In the genomic region with DNA sequence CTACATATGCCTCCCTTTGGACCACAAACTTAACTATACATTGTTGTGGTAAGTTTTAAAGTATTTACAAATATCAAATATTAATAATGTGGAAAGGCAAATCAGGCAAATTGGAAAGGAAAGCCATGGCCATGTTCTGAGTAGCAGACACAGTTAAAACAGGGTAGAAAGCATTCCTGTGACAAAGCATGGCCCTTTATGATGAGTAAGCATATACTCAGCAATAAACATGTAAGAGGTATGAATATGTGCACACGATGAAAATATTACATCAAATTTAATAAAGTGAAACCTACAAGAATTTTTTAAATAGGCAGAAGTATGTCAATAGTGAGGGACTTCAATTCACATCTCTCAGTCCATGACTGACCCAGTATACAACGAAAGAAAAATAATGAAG, we compare ENCODE assay signal across 34 cellular contexts.
"Had no signal": no experiment of that assay in that cellular context is flagged by ENCODE, and none has a peak within 500 bp of the region (broad histone marks: within the 10 kb centered on the region; RNA-seq: fewer than 3 reads in every experiment).

No MANE protein-coding gene starts in this region.

- ATAC-seq: activated CD4-positive, CD25-positive, alpha-beta regulatory T cell treated with anti-CD3 and anti-CD28 coated beads, Interleukin-2, amount 50 U/mL, for 24 hours; activated CD8-positive, alpha-beta T cell treated with anti-CD3 and anti-CD28 coated beads for 36 hours; activated naive CD4-positive, alpha-beta T cell treated with anti-CD3 and anti-CD28 coated beads, Interleukin-2, amount 50 U/mL, for 72 hours; gastroesophageal sphincter; heart right ventricle; T-helper 17 cell had no signal

- H3K4me1 Mint-ChIP-seq: activated B cell treated with CpG ODN at 0.5 μM for 24 hours; activated naive CD4-positive, alpha-beta T cell treated with anti-CD3 and anti-CD28 coated beads, Interleukin-2, amount 10 ng/mL, durations not matched to agents 7 days and 5 days; activated naive CD8-positive, alpha-beta T cell treated with anti-CD3 and anti-CD28 coated beads, Interleukin-2, amount 10 ng/mL, durations not matched to agents 7 days and 5 days; central memory CD8-positive, alpha-beta T cell; T-helper 17 cell had no signal

- DNase-seq: activated B cell treated with CpG ODN at 0.5 μM for 24 hours; activated CD4-positive, alpha-beta T cell treated with anti-CD3 and anti-CD28 coated beads for 48 hours; activated CD4-positive, alpha-beta T cell treated with anti-CD3 and anti-CD28 coated beads, Interleukin-2, amount 50 U/mL, for 1 hour; activated CD4-positive, alpha-beta T cell treated with anti-CD3 and anti-CD28 coated beads, Interleukin-2, amount 50 U/mL, for 48 hours; activated CD8-positive, alpha-beta memory T cell treated with anti-CD3 and anti-CD28 coated beads for 24 hours; activated CD8-positive, alpha-beta memory T cell treated with anti-CD3 and anti-CD28 coated beads, Interleukin-2, amount 50 U/mL, for 4 hours; activated CD8-positive, alpha-beta T cell treated with anti-CD3 and anti-CD28 coated beads for 36 hours; activated gamma-delta T cell; activated naive CD4-positive, alpha-beta T cell; activated naive CD4-positive, alpha-beta T cell treated with anti-CD3 and anti-CD28 coated beads, Interleukin-2, amount 10 ng/mL, durations not matched to agents 7 days and 5 days; activated naive CD8-positive, alpha-beta T cell treated with anti-CD3 and anti-CD28 coated beads, Interleukin-2, amount 10 ng/mL, durations not matched to agents 7 days and 5 days; activated T-cell treated with anti-CD3 and anti-CD28 coated beads, Interleukin-2, amount 50 U/mL, for 1 hour; activated T-cell treated with anti-CD3 and anti-CD28 coated beads, Interleukin-2, amount 50 U/mL, for 48 hours; dorsolateral prefrontal cortex; effector memory CD4-positive, alpha-beta T cell; endodermal cell; erythroblast; foreskin melanocyte; heart right ventricle; T-helper 1 cell; T-helper 17 cell; T1000; WERI-Rb-1 had no signal

- H3K36me3 ChIP-seq: ascending aorta, breast epithelium, esophagus muscularis mucosa, gastroesophageal sphincter, heart right ventricle, WERI-Rb-1 had no signal

- H3K9me3 ChIP-seq: ascending aorta, breast epithelium, esophagus muscularis mucosa, gastroesophageal sphincter, heart right ventricle had no signal

- H3K27ac ChIP-seq: ascending aorta, breast epithelium, coronary artery, dorsolateral prefrontal cortex, esophagus muscularis mucosa, gastroesophageal sphincter, heart right ventricle, WERI-Rb-1 had no signal

- H3K27me3 ChIP-seq: ascending aorta had no signal

- H3K4me3 Mint-ChIP-seq: activated B cell treated with CpG ODN at 0.5 μM for 24 hours; activated CD8-positive, alpha-beta T cell treated with anti-CD3 and anti-CD28 coated beads for 36 hours; activated naive CD4-positive, alpha-beta T cell treated with anti-CD3 and anti-CD28 coated beads, Interleukin-2, amount 10 ng/mL, durations not matched to agents 7 days and 5 days; activated naive CD8-positive, alpha-beta T cell treated with anti-CD3 and anti-CD28 coated beads, Interleukin-2, amount 10 ng/mL, durations not matched to agents 7 days and 5 days; brain; central memory CD8-positive, alpha-beta T cell; dendritic cell treated with granulocyte-macrophage colony-stimulating factor and Interleukin-4, amounts not matched to agents 40 ng/mL and 50 ng/mL, for 4 days; endodermal cell; T-helper 17 cell; T-helper 2 cell treated with Interferon-gamma antibody and Interleukin-4, amounts not matched to agents 5 μg/mL and 100 μg/mL, for 36 hours had no signal

- H3K9me3 Mint-ChIP-seq: activated CD8-positive, alpha-beta T cell treated with anti-CD3 and anti-CD28 coated beads for 36 hours; activated naive CD4-positive, alpha-beta T cell treated with anti-CD3 and anti-CD28 coated beads, Interleukin-2, amount 10 ng/mL, durations not matched to agents 7 days and 5 days; dendritic cell treated with granulocyte-macrophage colony-stimulating factor and Interleukin-4, amounts not matched to agents 40 ng/mL and 50 ng/mL, for 4 days; endodermal cell had no signal

- H3K36me3 Mint-ChIP-seq: activated naive CD4-positive, alpha-beta T cell treated with anti-CD3 and anti-CD28 coated beads, Interleukin-2, amount 10 ng/mL, durations not matched to agents 7 days and 5 days; activated naive CD4-positive, alpha-beta T cell treated with anti-CD3 and anti-CD28 coated beads, Interleukin-2, amount 50 U/mL, for 72 hours; activated naive CD8-positive, alpha-beta T cell treated with anti-CD3 and anti-CD28 coated beads, Interleukin-2, amount 10 ng/mL, durations not matched to agents 7 days and 5 days; brain had no signal

- H3K27ac Mint-ChIP-seq: activated B cell treated with CpG ODN at 0.5 μM for 24 hours; activated CD8-positive, alpha-beta T cell treated with anti-CD3 and anti-CD28 coated beads for 36 hours; activated naive CD4-positive, alpha-beta T cell treated with anti-CD3 and anti-CD28 coated beads, Interleukin-2, amount 10 ng/mL, durations not matched to agents 7 days and 5 days; activated naive CD4-positive, alpha-beta T cell treated with anti-CD3 and anti-CD28 coated beads, Interleukin-2, amount 50 U/mL, for 72 hours; activated naive CD8-positive, alpha-beta T cell treated with anti-CD3 and anti-CD28 coated beads, Interleukin-2, amount 10 ng/mL, durations not matched to agents 7 days and 5 days; brain; dendritic cell treated with granulocyte-macrophage colony-stimulating factor and Interleukin-4, amounts not matched to agents 40 ng/mL and 50 ng/mL, for 4 days; endodermal cell; T-helper 17 cell; T-helper 2 cell treated with Interferon-gamma antibody and Interleukin-4, amounts not matched to agents 5 μg/mL and 100 μg/mL, for 36 hours had no signal

- H3K27me3 Mint-ChIP-seq: activated B cell treated with CpG ODN at 0.5 μM for 24 hours; activated CD8-positive, alpha-beta T cell treated with anti-CD3 and anti-CD28 coated beads for 36 hours; activated naive CD4-positive, alpha-beta T cell treated with anti-CD3 and anti-CD28 coated beads, Interleukin-2, amount 10 ng/mL, durations not matched to agents 7 days and 5 days; activated naive CD8-positive, alpha-beta T cell treated with anti-CD3 and anti-CD28 coated beads, Interleukin-2, amount 10 ng/mL, durations not matched to agents 7 days and 5 days; central memory CD8-positive, alpha-beta T cell; T-helper 17 cell had no signal

- H3K4me3 ChIP-seq: ascending aorta, breast epithelium, coronary artery, dorsolateral prefrontal cortex, esophagus muscularis mucosa, gastroesophageal sphincter, heart right ventricle had no signal

- H3K4me1 ChIP-seq: ascending aorta, breast epithelium, esophagus muscularis mucosa, gastroesophageal sphincter, heart right ventricle had no signal
